ENCODE assay signal across 13 cellular contexts in the genomic region with DNA sequence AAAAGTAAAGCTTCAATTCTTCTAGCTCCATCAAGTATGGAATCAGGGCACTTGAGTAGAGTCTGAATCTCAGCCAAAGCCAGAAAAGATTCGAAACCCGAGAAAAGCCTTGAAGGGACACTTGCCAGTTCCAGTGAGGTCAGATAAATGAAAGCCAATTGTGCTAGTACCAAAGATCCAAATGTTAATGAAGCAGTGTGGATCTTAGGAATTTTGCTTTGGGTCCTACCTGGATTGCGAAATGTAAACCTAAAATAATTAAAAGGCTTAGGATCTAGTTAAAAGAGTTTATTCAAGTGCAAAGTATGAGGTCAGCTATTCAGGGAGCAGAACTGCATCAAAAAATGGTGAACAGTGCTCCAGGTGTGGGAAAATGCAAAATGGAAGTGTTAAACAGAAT.
"Had no signal": no experiment of that assay in that cellular context is flagged by ENCODE, and none has a peak within 500 bp of the region (broad histone marks: within the 10 kb centered on the region; RNA-seq: fewer than 3 reads in every experiment).

No MANE protein-coding gene starts in this region.

- H3K27me3 ChIP-seq: heart left ventricle, ovary, right lobe of liver had no signal

- H3K9me3 ChIP-seq: ovary, right lobe of liver, thoracic aorta had no signal

- DNase-seq: effector CD8-positive, alpha-beta T cell; heart left ventricle; hippocampal formation; kidney glomerular epithelial cell; mammary epithelial cell; naive thymus-derived CD4-positive, alpha-beta T cell; nucleus accumbens; ovary; right lobe of liver; stimulated activated CD4-positive, alpha-beta T cell treated with anti-CD3 and anti-CD28 coated beads, Interleukin-4, amount 100 ng/mL, for 1 hour; trophoblast cell had no signal

- H3K4me1 ChIP-seq: heart left ventricle, right lobe of liver had no signal

- H3K27ac ChIP-seq: coronary artery, heart left ventricle, ovary, right lobe of liver, thoracic aorta had no signal

- H3K4me3 ChIP-seq: coronary artery, heart left ventricle, ovary, right lobe of liver, thoracic aorta had no signal

- H3K36me3 ChIP-seq: heart left ventricle, ovary, right lobe of liver, thoracic aorta had no signal
